In genomic region chr1:212981571-212982328, GRCh38 we compare ENCODE assay signal across 10 cellular contexts. TPM values are rescaled to one million over a fixed set of nuclear protein-coding genes. Genes with fewer than 3 reads are reported as not detected.
DNase-seq lines count a peak whose midpoint lies in the region; ATAC-seq and TF ChIP-seq lines count a peak whose summit lies in the region.
"Had no signal": no experiment of that assay in that cellular context is flagged by ENCODE, and none has a peak within 500 bp of the region (broad histone marks: within the 10 kb centered on the region; RNA-seq: fewer than 3 reads in every experiment).

No MANE protein-coding gene starts in this region.

- ATAC-seq in GM21515 (IDR thresholded peaks at IDR 0.05; ENCODE audit: unreplicated experiment): peak; percentile 48
- peak; percentile 40 for ATAC-seq in HG03565 (IDR thresholded peaks at IDR 0.05; ENCODE audit: unreplicated experiment)
- peak; percentile 22 for ATAC-seq in Right ventricle myocardium superior (ENCODE audit: poor library complexity)

- H3K4me3 Mint-ChIP-seq in endothelial cell (ENCODE audit: unreplicated experiment): no peak overlapping the region

- no peak overlapping the region for H3K27ac Mint-ChIP-seq in endothelial cell (ENCODE audit: unreplicated experiment)

- no peak overlapping the region for H3K4me3 ChIP-seq in coronary artery

- H3K27ac ChIP-seq in coronary artery: peak overlapping the region in 1 of 2 donors; percentile 21

- H3K27me3 Mint-ChIP-seq in endothelial cell (ENCODE audit: unreplicated experiment): peaks cover 8% of the 10 kb centered on the region
- H3K27me3 Mint-ChIP-seq: naive B cell had no signal

- TF ChIP-seq CTCF in endothelial cell (IDR thresholded peaks at IDR 0.05; ENCODE audit: unreplicated experiment) (no peak), coronary artery (IDR thresholded peaks at IDR 0.05) (no peak)

- in situ Hi-C loops in G401 (cut with HindIII; ENCODE audit: low sequenced_read_pairs): no loop called here

- intact Hi-C loops in Right ventricle myocardium superior (cut with DNase I): no loop called here

- H3K4me1 Mint-ChIP-seq in endothelial cell (ENCODE audit: unreplicated experiment): peaks cover 4% of the 10 kb centered on the region
- H3K4me1 Mint-ChIP-seq: naive B cell had no signal

- DNase-seq in G401 (ENCODE audit: low spot score) (peak; percentile 20), Right ventricle myocardium superior (no peak), DMS114 treated with DMSO at 0.1 percent for 48 hours (lab: John Stamatoyannopoulos, UW; ENCODE audit: unreplicated experiment) (no peak), NCI-H2029 treated with DMSO at 0.1 percent for 48 hours (lab: John Stamatoyannopoulos, UW) (no peak), endothelial cell (ENCODE audit: low spot score) (no peak), coronary artery (ENCODE audit: low spot score) (no peak)
- DNase-seq: naive B cell, RPMI8226 had no signal

- H3K9me3 Mint-ChIP-seq in endothelial cell (ENCODE audit: unreplicated experiment): no peaks in the 10 kb centered on the region
- H3K9me3 Mint-ChIP-seq: naive B cell had no signal

- peaks cover 3% of the 10 kb centered on the region for H3K36me3 Mint-ChIP-seq in endothelial cell (ENCODE audit: low read depth, unreplicated experiment)
- H3K36me3 Mint-ChIP-seq: naive B cell had no signal

RNA-seq across cellular contexts. Expression of gene VASH2, which starts 31.4 kb away (rescaled TPM):
- total RNA-seq in G401 (2014; rRNA removed; shearing (Covaris generic)): 0.68 and 1.1 TPM in 2 replicates
- total RNA-seq in Right ventricle myocardium superior (2.2 TPM), endothelial cell (ENCODE audit: unreplicated experiment) (8.3 TPM)

RNA-seq across cellular contexts. Expression of gene ANGEL2, which starts 33.9 kb away (rescaled TPM):
- 41.8 and 47.8 TPM in 2 replicates for total RNA-seq in G401 (2014; rRNA removed; shearing (Covaris generic))
- total RNA-seq in Right ventricle myocardium superior (17.1 TPM), endothelial cell (ENCODE audit: unreplicated experiment) (32.4 TPM)
